18 cellular contexts compared by ENCODE assay signal in the genomic region with DNA sequence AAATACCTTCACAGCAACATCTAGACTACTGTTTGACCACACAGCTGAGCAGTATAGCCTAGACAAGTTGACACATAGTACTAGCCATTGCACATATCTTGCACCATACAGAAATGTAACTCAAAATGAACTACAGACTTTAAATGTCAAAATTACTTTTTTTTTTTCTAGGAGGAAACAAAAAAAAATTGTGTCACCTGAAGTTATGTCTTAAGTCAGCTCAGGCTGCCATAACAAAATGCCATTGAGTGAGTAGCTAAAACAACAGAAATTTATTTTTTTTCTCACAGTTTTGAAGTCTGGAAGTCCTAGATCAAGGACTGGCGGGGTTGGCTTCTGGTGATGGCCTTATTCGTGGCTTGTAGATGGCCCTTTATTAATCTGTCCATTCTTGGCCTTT. TPM values are rescaled to one million over a fixed set of nuclear protein-coding genes. Genes with fewer than 3 reads are reported as not detected.
"Had no signal": no experiment of that assay in that cellular context is flagged by ENCODE, and none has a peak within 500 bp of the region (broad histone marks: within the 10 kb centered on the region; RNA-seq: fewer than 3 reads in every experiment).

A gene with protein sequence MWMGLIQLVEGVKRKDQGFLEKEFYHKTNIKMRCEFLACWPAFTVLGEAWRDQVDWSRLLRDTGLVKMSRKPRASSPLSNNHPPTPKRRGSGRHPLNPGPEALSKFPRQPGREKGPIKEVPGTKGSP (minus strand): TSS at position 101 of the 400 bp plus-strand sequence. CDS start 161 bp downstream, outside the sequence.

RNA-seq across cellular contexts. Expression of the gene that starts here (rescaled TPM):
- total RNA-seq: activated naive CD4-positive, alpha-beta T cell treated with anti-CD3 and anti-CD28 coated beads, Interleukin-2, amount 50 U/mL, for 72 hours; activated naive CD8-positive, alpha-beta T cell treated with anti-CD3 and anti-CD28 coated beads for 36 hours; activated T-cell treated with anti-CD3 and anti-CD28 coated beads, Interleukin-2, amount 50 U/mL, for 4 hours; activated T-cell treated with anti-CD3 and anti-CD28 coated beads, Interleukin-2, amount 50 U/mL, for 72 hours; activated T-helper 17 cell treated with anti-CD3 and anti-CD28 coated beads, Interleukin-2, amount 50 U/mL, for 72 hours; activated T-helper 2 cell treated with anti-CD3 and anti-CD28 coated beads, Interferon-gamma antibody, Interleukin-2, Interleukin-4, amounts not matched to agents 10 μg/mL and 5 μg/mL and 100 μg/mL, durations not matched to agents 14 hours and 24 hours and 36 hours; adrenal gland; aorta; ascending aorta; astrocyte; body of pancreas; breast epithelium; bronchial epithelial cell; cardiac muscle cell; cardiac septum; cerebellum; chondrocyte had no signal
- polyA plus RNA-seq: adipose tissue, adrenal gland, aorta, cardiac muscle cell had no signal
